In the genomic region with DNA sequence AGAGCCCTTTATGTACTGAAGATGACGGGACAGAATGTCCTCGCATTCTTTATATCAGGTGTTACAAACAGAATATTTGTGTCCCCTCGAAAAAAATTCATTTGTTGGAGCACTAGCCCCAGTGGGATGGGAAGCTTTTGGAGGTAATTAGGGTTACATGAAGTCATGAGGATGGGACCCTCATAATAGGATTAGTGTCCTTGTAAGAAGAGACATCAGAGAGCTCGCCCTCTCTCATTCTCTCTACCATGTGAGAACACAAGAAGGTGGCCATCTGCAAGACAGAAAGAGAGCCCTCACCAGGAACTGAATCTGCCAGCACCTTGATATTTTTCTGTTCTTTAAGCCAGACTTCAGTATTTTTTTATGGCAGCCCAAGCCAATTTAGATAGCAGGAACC, we compare ENCODE assay signal across 8 cellular contexts.
"Had no signal": no experiment of that assay in that cellular context is flagged by ENCODE, and none has a peak within 500 bp of the region (broad histone marks: within the 10 kb centered on the region; RNA-seq: fewer than 3 reads in every experiment).

No MANE protein-coding gene starts in this region.

- H3K4me3 ChIP-seq: GM12878 had no signal

- ATAC-seq: GM12878 had no signal

- FAIRE-seq: G401.6, GM12878, GM12891, GM12892, GM18507, GM19239 had no signal

- DNase-seq: GDM1, GF-D8 had no signal
